ENCODE assay signal across 3 cellular contexts in genomic region chr6:101001607-101002006, GRCh38.
TF ChIP-seq lines count a peak whose summit lies in the region.

No MANE protein-coding gene starts in this region.

TF ChIP-seq in IMR-90, 13 proteins besides CTCF, POLR2A, EP300 and RAD21:
- TF ChIP-seq RFX5 (IDR thresholded peaks at IDR 0.05; ENCODE audit: low read depth, low read length) (no peak), MAFK (IDR thresholded peaks at IDR 0.05; ENCODE audit: low read depth, low read length) (0 out of 2 replicates have a peak, but pooled peaks have one; percentile 6)

TF ChIP-seq in K562, 482 proteins besides CTCF, POLR2A, EP300 and RAD21:
- TF ChIP-seq ZNF316 (IDR thresholded peaks at IDR 0.05) (0 out of 2 replicates have a peak, but pooled peaks have one; percentile 20), ZFP1 (CRISPR knock-in tag; IDR thresholded peaks at IDR 0.05) (no peak), CC2D1A (IDR thresholded peaks at IDR 0.05) (no peak), ZNF224 (CRISPR knock-in tag; IDR thresholded peaks at IDR 0.05) (no peak), BDP1 (IDR thresholded peaks at IDR 0.05; ENCODE audit: insufficient read depth, insufficient read length) (no peak), ZNF449 (CRISPR knock-in tag; IDR thresholded peaks at IDR 0.05) (no peak)

TF ChIP-seq in HepG2, 621 proteins besides CTCF, POLR2A, EP300 and RAD21:
- TF ChIP-seq RFXANK (CRISPR knock-in tag; IDR thresholded peaks at IDR 0.05): no peak
- TF ChIP-seq GATA4 (IDR thresholded peaks at IDR 0.05; ENCODE audit: borderline replicate concordance, low read depth): no peak
- peak; percentile 45; the same call in 1 of the 2 replicates for TF ChIP-seq MAFF (IDR thresholded peaks at IDR 0.05; ENCODE audit: low read depth, low read length)
- TF ChIP-seq ZFY (CRISPR knock-in tag; IDR thresholded peaks at IDR 0.05): no peak
- peak; percentile 60 to 77 for TF ChIP-seq MAFK (conservative IDR thresholded peaks at IDR 0.05 in 1 of 2, IDR thresholded peaks at IDR 0.05 in 1 of 2; ENCODE audit: low read length in 2 of 2)
- TF ChIP-seq ZNF350 (CRISPR knock-in tag; IDR thresholded peaks at IDR 0.05; ENCODE audit: borderline replicate concordance, low read depth): no peak
- no peak for TF ChIP-seq ZBTB21 (CRISPR knock-in tag; IDR thresholded peaks at IDR 0.05)
- TF ChIP-seq ZNF607 (CRISPR knock-in tag; IDR thresholded peaks at IDR 0.05; ENCODE audit: borderline replicate concordance): no peak
